9 cellular contexts compared by ENCODE assay signal in genomic region chr11:5625281-5625680, GRCh38. TPM values are rescaled to one million over a fixed set of nuclear protein-coding genes. Genes with fewer than 3 reads are reported as not detected.
A peak's percentile ranks its signal among the peaks of the same experiment; 100 is the strongest.
DNase-seq lines count a peak whose midpoint lies in the region; ATAC-seq and TF ChIP-seq lines count a peak whose summit lies in the region.
"Had no signal": no experiment of that assay in that cellular context is flagged by ENCODE, and none has a peak within 500 bp of the region (broad histone marks: within the 10 kb centered on the region; RNA-seq: fewer than 3 reads in every experiment).

No MANE protein-coding gene starts in this region.

- peak overlapping the region in 1 of 2 experiments; percentile 33 for H2BK12ac ChIP-seq in mesenchymal stem cell (ENCODE audit: low read length in 2 of 2)

- no peak for TF ChIP-seq POLR2A in uterus (IDR thresholded peaks at IDR 0.05)

- 68% methylated on average over 4 of the region's 4 CpGs for WGBS in mesenchymal stem cell

- H3K79me1 ChIP-seq in mesenchymal stem cell (replicated peaks; ENCODE audit: low read length, poor library complexity, severe bottlenecking), result no peaks in the 10 kb centered on the region

- H2AFZ ChIP-seq in mesenchymal stem cell (ENCODE audit: low read depth, low read length), result no peak overlapping the region

- H2BK15ac ChIP-seq in mesenchymal stem cell (ENCODE audit: low read depth, poor library complexity, severe bottlenecking), result no peak overlapping the region

- H3K4me2 ChIP-seq in mesenchymal stem cell (ENCODE audit: low read length, poor library complexity, severe bottlenecking), result peak overlapping the region; percentile 62

- DNase-seq in Right ventricle myocardium superior (no peak), Right ventricle myocardium inferior (ENCODE audit: missing footprints) (no peak), brain microvascular endothelial cell (no peak), mesenchymal stem cell (no peak), uterus (no peak), NOMO-1 treated with DMSO at 0.1 percent for 48 hours (lab: John Stamatoyannopoulos, UW; ENCODE audit: unreplicated experiment) (no peak), NCI-H774 (lab: John Stamatoyannopoulos, UW) (no peak)

- H3K27me3 ChIP-seq in brain microvascular endothelial cell (replicated peaks) (no peaks in the 10 kb centered on the region), mesenchymal stem cell (ENCODE audit: control insufficient read depth in 1 of 2, insufficient read depth in 1 of 2, low read length in 2 of 2) (no peaks in the 10 kb centered on the region), uterus (no peaks in the 10 kb centered on the region)

- TF ChIP-seq CTCF in brain microvascular endothelial cell (IDR thresholded peaks at IDR 0.05; ENCODE audit: low read depth, low read length, missing control alignments), result no peak
- TF ChIP-seq CTCF in uterus (IDR thresholded peaks at IDR 0.05), result no peak

- peak overlapping the region; percentile 5 to 62 for H3K4ac ChIP-seq in mesenchymal stem cell (ENCODE audit: low read depth in 1 of 2, low read length in 2 of 2)

- in situ Hi-C loops in brain microvascular endothelial cell (cut with HindIII; ENCODE audit: low pct_ligation_motif_present, low sequenced_read_pairs), result no loop called here

- peak overlapping the region in 1 of 2 experiments; percentile 55 for H3K14ac ChIP-seq in mesenchymal stem cell (ENCODE audit: low read length in 2 of 2)

- H2BK5ac ChIP-seq in mesenchymal stem cell (ENCODE audit: low read depth, low read length, poor library complexity, severe bottlenecking), result no peak overlapping the region

- ATAC-seq in Right ventricle myocardium superior (ENCODE audit: poor library complexity) (peak; percentile 21), Right ventricle myocardium inferior (no peak), GM19463 (IDR thresholded peaks at IDR 0.05; ENCODE audit: unreplicated experiment) (no peak)

- H4K8ac ChIP-seq in mesenchymal stem cell (ENCODE audit: low read length), result peak overlapping the region; percentile 8

- no peak overlapping the region for H2BK120ac ChIP-seq in mesenchymal stem cell (ENCODE audit: low read depth, low read length)

- H3K36me3 ChIP-seq in brain microvascular endothelial cell (replicated peaks) (no peaks in the 10 kb centered on the region), mesenchymal stem cell (ENCODE audit: control insufficient read depth in 1 of 2, insufficient read depth in 2 of 2, low read depth in 1 of 2, low read length in 2 of 2) (no peaks in the 10 kb centered on the region), uterus (no peaks in the 10 kb centered on the region)

- H3K4me3 ChIP-seq in brain microvascular endothelial cell (ENCODE audit: low read depth, low read length), result peak overlapping the region; percentile 65
- peak overlapping the region in 1 of 2 experiments; percentile 96 for H3K4me3 ChIP-seq in mesenchymal stem cell (ENCODE audit: insufficient read depth in 1 of 2, low read depth in 1 of 2, low read length in 2 of 2)
- H3K4me3 ChIP-seq in uterus, result peak overlapping the region; percentile 47 to 51

- intact Hi-C loops in Right ventricle myocardium superior (cut with DNase I) (no loop called here), Right ventricle myocardium inferior (cut with DNase I) (no loop called here), uterus (cut with DNase I; ENCODE audit: low total_unique reads) (no loop called here)

- H3K4me1 ChIP-seq in mesenchymal stem cell (ENCODE audit: control insufficient read depth, insufficient read depth, low read depth, low read length) (peaks cover 5% of the 10 kb centered on the region), uterus (no peaks in the 10 kb centered on the region)

- H3K27ac ChIP-seq in brain microvascular endothelial cell (no peak overlapping the region), mesenchymal stem cell (ENCODE audit: low read length, poor library complexity, severe bottlenecking) (no peak overlapping the region), uterus (peak overlapping the region; percentile 71 to 77)

- H4K91ac ChIP-seq in mesenchymal stem cell (ENCODE audit: low read length), result no peak overlapping the region

- H3K18ac ChIP-seq in mesenchymal stem cell (ENCODE audit: low read depth in 1 of 2, low read length in 2 of 2), result peak overlapping the region; percentile 47 to 50

- H3K9me3 ChIP-seq in mesenchymal stem cell (ENCODE audit: control insufficient read depth, low read length), result no peaks in the 10 kb centered on the region
- H3K9me3 ChIP-seq in uterus, result no peaks in the 10 kb centered on the region

- H3K9ac ChIP-seq in mesenchymal stem cell (ENCODE audit: low read length), result peak overlapping the region; percentile 95

- H3K23ac ChIP-seq in mesenchymal stem cell (ENCODE audit: low read length in 2 of 2), result no peak overlapping the region

- peak overlapping the region; percentile 13 for H2AK5ac ChIP-seq in mesenchymal stem cell (ENCODE audit: low read length, severe bottlenecking)

RNA-seq across cellular contexts. Expression of gene TRIM34, which starts 0.5 kb away (rescaled TPM):
- total RNA-seq in Right ventricle myocardium superior, result 1.6 TPM
- 2.8 TPM for total RNA-seq in Right ventricle myocardium inferior
- 7.6 TPM for polyA plus RNA-seq in mesenchymal stem cell (2013, experiment 1 of 2)
- 6.9 TPM for polyA plus RNA-seq in mesenchymal stem cell (2013, experiment 2 of 2)
- total RNA-seq in uterus, result 10 to 100 TPM in 1 of 4 donors, 1 to 10 TPM in 3; 1.5 to 12.2 (median 6.0) TPM

RNA-seq across cellular contexts. Expression of gene TRIM6, which starts 28.8 kb away (rescaled TPM):
- 0.91 TPM for total RNA-seq in Right ventricle myocardium superior
- 0.84 TPM for total RNA-seq in Right ventricle myocardium inferior
- 8.5 TPM for polyA plus RNA-seq in mesenchymal stem cell (2013, experiment 1 of 2)
- polyA plus RNA-seq in mesenchymal stem cell (2013, experiment 2 of 2), result 8.8 TPM
- 10 to 100 TPM in 1 of 4 donors, 1 to 10 TPM in 3; 4.3 to 11.5 (median 7.2) TPM for total RNA-seq in uterus

RNA-seq across cellular contexts. Expression of gene OR52B6, which starts 44.6 kb away (rescaled TPM):
- total RNA-seq in Right ventricle myocardium superior (not detected), Right ventricle myocardium inferior (not detected), uterus (not detected)
- not detected for polyA plus RNA-seq in mesenchymal stem cell (2013, experiment 1 of 2)
- polyA plus RNA-seq in mesenchymal stem cell (2013, experiment 2 of 2), result not detected
- total RNA-seq: ureter had no signal

RNA-seq across cellular contexts. Expression of gene TRIM5, which starts 59.6 kb away (rescaled TPM):
- total RNA-seq in Right ventricle myocardium superior (8.1 TPM), Right ventricle myocardium inferior (9.8 TPM), uterus (10 to 100 TPM in 3 of 4 donors, 1 to 10 TPM in 1; 4.4 to 50.4 (median 37.4) TPM)
- 37.1 TPM for polyA plus RNA-seq in mesenchymal stem cell (2013, experiment 1 of 2)
- 38.1 TPM for polyA plus RNA-seq in mesenchymal stem cell (2013, experiment 2 of 2)

Comparison
In these comparisons a context has a peak if more than half of its experiments do, and no peak if none do; other contexts are left out.
1. H3K27ac ChIP-seq: peak in uterus (2 of 2); none in brain microvascular endothelial cell (single experiment) and mesenchymal stem cell (single experiment).